ENCODE assay signal across 8 cellular contexts in genomic region chrX:131741103-131741581, GRCh38.
DNase-seq lines count a peak whose midpoint lies in the region; ATAC-seq and TF ChIP-seq lines count a peak whose summit lies in the region.

No MANE protein-coding gene starts in this region.

- POLR2A ChIA-PET in PC-9 (lab: Charles Lee; ENCODE audit: unreplicated experiment): no interaction called here

- no peaks in the 10 kb centered on the region for H3K9me2 ChIP-seq in PC-9 (ENCODE audit: insufficient read depth)

- H3F3A ChIP-seq in PC-9 (ENCODE audit: insufficient read depth, low read depth): peaks cover 7% of the 10 kb centered on the region

- ATAC-seq in CD4-positive, CD25-positive, alpha-beta regulatory T cell (ENCODE audit: low read depth in 2 of 2): no peak
- ATAC-seq in GM21786 (IDR thresholded peaks at IDR 0.05; ENCODE audit: unreplicated experiment) (peak; percentile 62), HG03521 (IDR thresholded peaks at IDR 0.05; ENCODE audit: unreplicated experiment) (no peak)

- H3K4me1 Mint-ChIP-seq in CD4-positive, CD25-positive, alpha-beta regulatory T cell: peaks cover 0 to 10% (median 0%) of the 10 kb centered on the region in 4 donors

- intact Hi-C loops in PC-9 (cut with micrococcal nuclease; ENCODE audit: unreplicated experiment): no loop called here

- H3K36me3 ChIP-seq in CD4-positive, CD25-positive, alpha-beta regulatory T cell (ENCODE audit: control insufficient read depth, insufficient read depth, low read length): no peaks in the 10 kb centered on the region
- no peaks in the 10 kb centered on the region for H3K36me3 ChIP-seq in mucosa of rectum (ENCODE audit: control insufficient read depth in 2 of 2, insufficient read depth in 2 of 2, low read length in 2 of 2)
- no peaks in the 10 kb centered on the region; the same call in 1 of the 2 replicates for H3K36me3 ChIP-seq in PC-9 (ENCODE audit: low read depth)

- H2AFZ ChIP-seq in PC-9: no peak overlapping the region

- peak overlapping the region; percentile 37 for H3K4me3 ChIP-seq in CD4-positive, CD25-positive, alpha-beta regulatory T cell (ENCODE audit: low read depth, low read length)
- peak overlapping the region; percentile 70 to 85 for H3K4me3 ChIP-seq in mucosa of rectum (ENCODE audit: low read length in 2 of 2)
- no peak overlapping the region for H3K4me3 ChIP-seq in PC-9

- H3K27me3 ChIP-seq in CD4-positive, CD25-positive, alpha-beta regulatory T cell (ENCODE audit: control insufficient read depth, insufficient read depth, low read length): no peaks in the 10 kb centered on the region
- H3K27me3 ChIP-seq in mucosa of rectum (ENCODE audit: control insufficient read depth in 2 of 2, insufficient read depth in 2 of 2, low read length in 2 of 2) (peaks cover 0 to 4% of the 10 kb centered on the region in 2 donors), PC-9 (ENCODE audit: insufficient read depth, low read depth) (no peaks in the 10 kb centered on the region)

- H3K9ac ChIP-seq in mucosa of rectum (ENCODE audit: low read depth in 1 of 2, low read length in 2 of 2): peak overlapping the region; percentile 38 to 52

- H3K36me3 Mint-ChIP-seq in CD4-positive, CD25-positive, alpha-beta regulatory T cell: no peaks in the 10 kb centered on the region

- H3K27ac Mint-ChIP-seq in CD4-positive, CD25-positive, alpha-beta regulatory T cell: peak overlapping the region in 2 of 3 donors; percentile 90 to 95

- peak overlapping the region in 3 of 4 donors; percentile 90 to 99 (median 97) for H3K4me3 Mint-ChIP-seq in CD4-positive, CD25-positive, alpha-beta regulatory T cell

- H3K9me3 Mint-ChIP-seq in CD4-positive, CD25-positive, alpha-beta regulatory T cell: peaks cover 0 to 10% (median 2%) of the 10 kb centered on the region in 7 donors

- no peak for TF ChIP-seq CTCF in PC-9 (conservative IDR thresholded peaks at IDR 0.05)

- no peak overlapping the region for H3K4me2 ChIP-seq in PC-9

- H3K4me1 ChIP-seq in CD4-positive, CD25-positive, alpha-beta regulatory T cell (ENCODE audit: control insufficient read depth, insufficient read depth, low read length, poor library complexity, severe bottlenecking): no peaks in the 10 kb centered on the region
- peaks cover 0 to 5% of the 10 kb centered on the region in 2 donors for H3K4me1 ChIP-seq in mucosa of rectum (ENCODE audit: control insufficient read depth in 2 of 2, insufficient read depth in 2 of 2, low read length in 2 of 2)
- H3K4me1 ChIP-seq in PC-9 (replicated peaks; ENCODE audit: insufficient read depth): no peaks in the 10 kb centered on the region

- no peaks in the 10 kb centered on the region for H4K20me1 ChIP-seq in PC-9 (ENCODE audit: insufficient read depth)

- no peak overlapping the region for H3K27ac ChIP-seq in CD4-positive, CD25-positive, alpha-beta regulatory T cell (ENCODE audit: insufficient read depth, low read length, poor library complexity, severe bottlenecking)
- H3K27ac ChIP-seq in mucosa of rectum (ENCODE audit: low read depth in 2 of 2, low read length in 2 of 2) (peak overlapping the region; percentile 70 to 77), PC-9 (no peak overlapping the region)

- peak in 2 of 3 donors; percentile 78 to 82 for DNase-seq in CD4-positive, CD25-positive, alpha-beta regulatory T cell
- DNase-seq in activated T-cell treated with anti-CD3 and anti-CD28 coated beads, Interleukin-2, amount 50 U/mL, for 48 hours: peak; percentile 83
- DNase-seq in PC-9 (no peak), NCI-H1105 (lab: John Stamatoyannopoulos, UW) (no peak)
- no peak for DNase-seq in activated naive CD4-positive, alpha-beta T cell treated with Interleukin-2 at 50 U/mL for 16 hours

- no peaks in the 10 kb centered on the region for H3K27me3 Mint-ChIP-seq in CD4-positive, CD25-positive, alpha-beta regulatory T cell

- H3K79me2 ChIP-seq in PC-9 (ENCODE audit: low read depth): no peaks in the 10 kb centered on the region

- H3K9me3 ChIP-seq in CD4-positive, CD25-positive, alpha-beta regulatory T cell (ENCODE audit: control insufficient read depth in 2 of 2, low read length in 2 of 2): no peaks in the 10 kb centered on the region
- H3K9me3 ChIP-seq in mucosa of rectum (ENCODE audit: control insufficient read depth in 2 of 2, low read length in 2 of 2) (peaks cover 0 to 3% of the 10 kb centered on the region in 2 donors), PC-9 (ENCODE audit: insufficient read depth, low read depth) (peaks cover 23% of the 10 kb centered on the region)

- CTCF ChIA-PET in PC-9 (lab: Charles Lee): no interaction called here

- no TSS peak for BruUV-seq in PC-9 (replicated peaks; lab: Mats Ljungman, UMichigan)

Comparison
In these comparisons a context has a peak if more than half of its experiments do, and no peak if none do; other contexts are left out.
1. DNase-seq: peak in CD4-positive, CD25-positive, alpha-beta regulatory T cell (2 of 3) and activated T-cell treated with anti-CD3 and anti-CD28 coated beads, Interleukin-2, amount 50 U/mL, for 48 hours (2 of 2); none in PC-9 (0 of 2), activated naive CD4-positive, alpha-beta T cell treated with Interleukin-2 at 50 U/mL for 16 hours (single experiment) and NCI-H1105 (single experiment).
2. H3K27ac ChIP-seq: peak in mucosa of rectum (2 of 2); none in CD4-positive, CD25-positive, alpha-beta regulatory T cell (single experiment) and PC-9 (single experiment).